In genomic region chr2:118274841-118275510, GRCh38 we compare ENCODE assay signal across 17 cellular contexts.
DNase-seq lines count a peak whose midpoint lies in the region; ATAC-seq and TF ChIP-seq lines count a peak whose summit lies in the region.
"Had no signal": no experiment of that assay in that cellular context is flagged by ENCODE, and none has a peak within 500 bp of the region (broad histone marks: within the 10 kb centered on the region; RNA-seq: fewer than 3 reads in every experiment).

No MANE protein-coding gene starts in this region.

- no peak for ATAC-seq in mucosa of descending colon
- no peak for ATAC-seq in GM21526 (IDR thresholded peaks at IDR 0.05; ENCODE audit: low FRiP score, unreplicated experiment)
- ATAC-seq: K562 had no signal

- DNase-seq in GM13976 (ENCODE audit: low spot score) (no peak), astrocyte of the hippocampus (ENCODE audit: low read depth, low spot score) (peak; percentile 64), islet precursor cell (peak; percentile 75), mucosa of descending colon (no peak), HuH-7.5 (ENCODE audit: low spot score) (no peak), NCI-H2081 treated with DMSO at 0.1 percent for 48 hours (lab: John Stamatoyannopoulos, UW) (no peak)
- DNase-seq: AML-193; Caco-2; CD4-positive, alpha-beta T cell; DMS153; DMS79; GDM1; GM23248; IMR-90 had no signal

- peak; percentile 5 for TF ChIP-seq CTCF in GM13976 (IDR thresholded peaks at IDR 0.05; ENCODE audit: borderline replicate concordance, control extremely low read depth, extremely low read depth, insufficient read depth, missing control alignments)
- no peak for TF ChIP-seq CTCF in mucosa of descending colon (IDR thresholded peaks at IDR 0.05)

- H3K36me3 ChIP-seq in mucosa of descending colon (ENCODE audit: low read depth) = no peaks in the 10 kb centered on the region
- H3K36me3 ChIP-seq: HAP-1 had no signal

- H3K4me1 ChIP-seq in mucosa of descending colon (ENCODE audit: low read depth) = no peaks in the 10 kb centered on the region
- H3K4me1 ChIP-seq: Caco-2, HAP-1 had no signal

- in situ Hi-C loops in GM13976 (cut with MboI; ENCODE audit: low sequenced_read_pairs, unreplicated experiment) = no loop called here

- H3K4me3 ChIP-seq in mucosa of descending colon = no peak overlapping the region
- H3K4me3 ChIP-seq: GM23248, HAP-1, K562 had no signal

- intact Hi-C loops in mucosa of descending colon (cut with DNase I, micrococcal nuclease) = no loop called here

- no peaks in the 10 kb centered on the region for H3K9me3 ChIP-seq in mucosa of descending colon
- H3K9me3 ChIP-seq: Caco-2, HAP-1 had no signal

Comparison
In these comparisons a context has a peak if more than half of its experiments do, and no peak if none do; other contexts are left out.
1. DNase-seq: peak in astrocyte of the hippocampus (single experiment) and islet precursor cell (single experiment); none in GM13976 (single experiment), mucosa of descending colon (0 of 3), HuH-7.5 (single experiment) and NCI-H2081 treated with DMSO at 0.1 percent for 48 hours (single experiment).